Comparison of ENCODE assay signal across 10 cellular contexts in the genomic region with DNA sequence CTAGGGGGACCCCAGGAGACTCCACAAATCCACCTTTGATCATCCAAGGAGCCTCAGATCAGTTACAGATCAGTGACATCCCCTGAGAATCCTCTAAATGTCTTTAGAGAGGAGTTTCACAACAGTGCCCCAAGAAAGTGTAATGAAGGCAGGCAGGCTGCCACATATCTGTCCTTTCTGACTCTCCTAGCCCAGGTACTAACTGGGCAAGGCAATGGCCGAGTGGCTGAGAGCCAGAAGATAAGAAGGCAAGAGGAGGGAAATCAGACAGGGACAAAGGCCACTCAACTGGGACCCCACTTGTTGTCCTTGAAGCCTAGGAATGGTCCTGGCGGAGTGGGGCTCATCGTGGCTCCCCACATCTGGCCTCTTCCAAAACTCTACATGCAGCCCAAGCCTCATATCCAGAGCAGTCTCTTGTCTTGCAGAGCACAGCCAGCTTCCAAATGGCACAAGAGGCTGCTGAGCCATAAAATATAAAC. TPM values are rescaled to one million over a fixed set of nuclear protein-coding genes. Genes with fewer than 3 reads are reported as not detected.
DNase-seq lines count a peak whose midpoint lies in the region; ATAC-seq and TF ChIP-seq lines count a peak whose summit lies in the region.
"Had no signal": no experiment of that assay in that cellular context is flagged by ENCODE, and none has a peak within 500 bp of the region (broad histone marks: within the 10 kb centered on the region; RNA-seq: fewer than 3 reads in every experiment).

No MANE protein-coding gene starts in this region.

- H3K4me3 ChIP-seq in Caco-2 (ENCODE audit: low read depth, low read length) (no peak overlapping the region), esophagus squamous epithelium (no peak overlapping the region)

- H3K9me3 ChIP-seq in Caco-2 (no peaks in the 10 kb centered on the region), esophagus squamous epithelium (no peaks in the 10 kb centered on the region)

- H3K4me1 ChIP-seq in Caco-2 (peaks cover 67% of the 10 kb centered on the region), esophagus squamous epithelium (peaks cover 28 to 99% (median 62%) of the 10 kb centered on the region in 3 donors)

- CTCF ChIA-PET in Caco-2 (lab: Charles Lee), result no interaction called here

- H3K27me3 ChIP-seq in Caco-2 (replicated peaks; ENCODE audit: control insufficient read depth, insufficient read depth, low read length) (no peaks in the 10 kb centered on the region), esophagus squamous epithelium (no peaks in the 10 kb centered on the region)

- no peak for ATAC-seq in HG02642 (IDR thresholded peaks at IDR 0.05; ENCODE audit: poor library complexity, unreplicated experiment)
- ATAC-seq in GM18873 (IDR thresholded peaks at IDR 0.05; ENCODE audit: low FRiP score, unreplicated experiment), result no peak

- no peak for TF ChIP-seq POLR2A in esophagus squamous epithelium (IDR thresholded peaks at IDR 0.05)

- DNase-seq in Caco-2 (no peak), esophagus squamous epithelium (lab: John Stamatoyannopoulos, UW) (no peak), posterior vena cava (ENCODE audit: low spot score) (peak; percentile 14), DMS 273 treated with DMSO at 0.1 percent for 48 hours (lab: John Stamatoyannopoulos, UW) (no peak), C1 segment of cervical spinal cord (lab: John Stamatoyannopoulos, UW) (no peak)
- DNase-seq: NCI-H2107 had no signal

- peaks cover 47% of the 10 kb centered on the region for H3K36me3 Mint-ChIP-seq in Caco-2 (ENCODE audit: insufficient read depth, unreplicated experiment)

- intact Hi-C loops in Caco-2 (cut with micrococcal nuclease; ENCODE audit: unreplicated experiment) (no loop called here), esophagus squamous epithelium (cut with DNase I) (no loop called here), posterior vena cava (cut with DNase I) (no loop called here)

- no TSS peak for BruUV-seq in Caco-2 (replicated peaks; lab: Mats Ljungman, UMichigan)

- POLR2A ChIA-PET in Caco-2 (lab: Charles Lee), result no interaction called here

- H3K4me3 Mint-ChIP-seq in Caco-2 (ENCODE audit: unreplicated experiment), result no peak overlapping the region

- H3K27me3 Mint-ChIP-seq in Caco-2 (ENCODE audit: insufficient read depth, unreplicated experiment), result no peaks in the 10 kb centered on the region

- peaks cover 52% of the 10 kb centered on the region for H3K4me1 Mint-ChIP-seq in Caco-2 (ENCODE audit: low read depth, unreplicated experiment)

- peak overlapping the region; percentile 57; the same call in 1 of the 2 replicates for H3K27ac ChIP-seq in VCaP
- peak overlapping the region in 3 of 4 donors; percentile 32 to 97 (median 66) for H3K27ac ChIP-seq in esophagus squamous epithelium
- H3K27ac ChIP-seq: KMS-11 had no signal

- WGBS in esophagus squamous epithelium, 2 donors, result 73 to 94% methylated on average over 3 of the region's 3 CpGs

- no peak for TF ChIP-seq CTCF in Caco-2 (IDR thresholded peaks at IDR 0.05; ENCODE audit: insufficient read depth in 1 of 2, low read depth in 1 of 2, low read length in 1 of 2, severe bottlenecking in 1 of 2, unreplicated experiment in 1 of 2)
- no peak for TF ChIP-seq CTCF in VCaP (conservative IDR thresholded peaks at IDR 0.05)
- TF ChIP-seq CTCF in esophagus squamous epithelium (IDR thresholded peaks at IDR 0.05), result no peak

- peak overlapping the region; percentile 42 for H3K27ac Mint-ChIP-seq in Caco-2 (ENCODE audit: unreplicated experiment)

- H3K9me3 Mint-ChIP-seq in Caco-2 (ENCODE audit: unreplicated experiment), result no peaks in the 10 kb centered on the region

- H3K36me3 ChIP-seq in Caco-2 (ENCODE audit: control insufficient read depth, insufficient read depth, low read length) (peaks cover 1% of the 10 kb centered on the region; the same call in 1 of the 2 replicates), esophagus squamous epithelium (peaks cover 0 to 11% (median 0%) of the 10 kb centered on the region in 3 donors)

RNA-seq across cellular contexts. Expression of gene ACTN1, which starts 11.6 kb away (rescaled TPM):
- total RNA-seq in Caco-2 (2022) (170 and 181 TPM in 2 replicates), esophagus squamous epithelium (100 to 1,000 TPM; 118 to 145 (median 131) TPM), posterior vena cava (100 to 1,000 TPM; 665 to 826 TPM)
